In genomic region chr14:104262515-104263514, GRCh38 we compare ENCODE assay signal across 20 cellular contexts.
DNase-seq lines count a peak whose midpoint lies in the region; ATAC-seq, FAIRE-seq and TF ChIP-seq lines count a peak whose summit lies in the region.
"Had no signal": no experiment of that assay in that cellular context is flagged by ENCODE, and none has a peak within 500 bp of the region (broad histone marks: within the 10 kb centered on the region; RNA-seq: fewer than 3 reads in every experiment).

No MANE protein-coding gene starts in this region.

- H3K36me3 ChIP-seq in right lobe of liver = no peaks in the 10 kb centered on the region
- no peaks in the 10 kb centered on the region for H3K36me3 ChIP-seq in HepG2 (replicated peaks in 1 of 2; ENCODE audit: control insufficient read depth in 1 of 2, insufficient read depth in 2 of 2, low read length in 2 of 2)
- no peaks in the 10 kb centered on the region for H3K36me3 ChIP-seq in naive thymus-derived CD4-positive, alpha-beta T cell (ENCODE audit: control insufficient read depth in 2 of 3, insufficient read depth in 3 of 3, low read length in 3 of 3)
- H3K36me3 ChIP-seq: tibial artery had no signal

- DNase-seq in right lobe of liver (peak in 2 of 3 donors; percentile 17 to 39), HepG2 (ENCODE audit: low spot score) (no peak), chondrocyte (ENCODE audit: low spot score) (peak; percentile 67), ureter (ENCODE audit: low spot score) (peak; percentile 31), SHP77 treated with DMSO at 0.1 percent for 48 hours (lab: John Stamatoyannopoulos, UW) (no peak), 8988T (no peak)
- peak in 1 of 9 donors; percentile 3 for DNase-seq in naive thymus-derived CD4-positive, alpha-beta T cell
- no peak for DNase-seq in activated CD4-positive, alpha-beta T cell treated with anti-CD3 and anti-CD28 coated beads for 48 hours
- DNase-seq: activated CD4-positive, alpha-beta T cell treated with anti-CD3 and anti-CD28 coated beads, Interleukin-2, amount 10 ng/mL, durations not matched to agents 24 days and 14 days; activated naive CD4-positive, alpha-beta T cell treated with anti-CD3 and anti-CD28 coated beads, Interleukin-2, amount 50 U/mL, for 16 hours; DMS79; NCI-H1436; NCI-H524; occipital lobe; stimulated activated CD4-positive, alpha-beta T cell treated with anti-CD3 and anti-CD28 coated beads, Interleukin-1b, Interleukin-23, amount 100 ng/mL, for 48 hours; stimulated activated naive CD8-positive, alpha-beta T cell treated with anti-CD3 and anti-CD28 coated beads, Interleukin-15, Interleukin-2, amounts not matched to agents 100 U/mL and 50 U/mL, for 24 hours had no signal

- FAIRE-seq in HepG2 (lab: Jason Lieb, UNC) = no peak
- FAIRE-seq: GM12892, GM19239 had no signal

- peak in 1 of 4 donors; percentile 18 for ATAC-seq in right lobe of liver
- no peak for ATAC-seq in HepG2
- ATAC-seq in naive thymus-derived CD4-positive, alpha-beta T cell = peak; percentile 20
- ATAC-seq: stimulated activated naive CD8-positive, alpha-beta T cell treated with anti-CD3 and anti-CD28 coated beads, Interleukin-15, Interleukin-2, amounts not matched to agents 100 U/mL and 50 U/mL, for 24 hours had no signal

- no peaks in the 10 kb centered on the region for H3K9me3 ChIP-seq in right lobe of liver
- H3K9me3 ChIP-seq in HepG2 (ENCODE audit: low read length) = no peaks in the 10 kb centered on the region
- H3K9me3 ChIP-seq in naive thymus-derived CD4-positive, alpha-beta T cell (ENCODE audit: control insufficient read depth in 2 of 3, low read length in 3 of 3) = no peaks in the 10 kb centered on the region
- H3K9me3 ChIP-seq: tibial artery had no signal

- no peak overlapping the region for H3K27ac Mint-ChIP-seq in chondrocyte (ENCODE audit: unreplicated experiment)
- no peak overlapping the region for H3K27ac Mint-ChIP-seq in naive thymus-derived CD4-positive, alpha-beta T cell
- H3K27ac Mint-ChIP-seq: activated CD4-positive, alpha-beta T cell treated with anti-CD3 and anti-CD28 coated beads, Interleukin-2, amount 10 ng/mL, durations not matched to agents 24 days and 14 days had no signal

- H3K27me3 Mint-ChIP-seq in chondrocyte (ENCODE audit: low read depth) = peaks cover 29% of the 10 kb centered on the region
- peaks cover 8 to 28% (median 12%) of the 10 kb centered on the region in 5 donors for H3K27me3 Mint-ChIP-seq in naive thymus-derived CD4-positive, alpha-beta T cell

- no peak for TF ChIP-seq CTCF in right lobe of liver (IDR thresholded peaks at IDR 0.05)
- TF ChIP-seq CTCF in HepG2 (CRISPR knock-in tag; IDR thresholded peaks at IDR 0.05) = no peak
- TF ChIP-seq CTCF in chondrocyte (IDR thresholded peaks at IDR 0.05) = no peak

- intact Hi-C loops in right lobe of liver (cut with DNase I) = no loop called here
- intact Hi-C loops in HepG2 (cut with micrococcal nuclease; ENCODE audit: unreplicated experiment) = no loop called here
- intact Hi-C loops in naive thymus-derived CD4-positive, alpha-beta T cell (cut with micrococcal nuclease) = no loop called here

- H3K4me1 ChIP-seq in right lobe of liver (no peaks in the 10 kb centered on the region), HepG2 (ENCODE audit: insufficient read depth, low read length) (no peaks in the 10 kb centered on the region)
- H3K4me1 ChIP-seq in naive thymus-derived CD4-positive, alpha-beta T cell (ENCODE audit: control insufficient read depth in 2 of 2, insufficient read depth in 2 of 2, low read length in 2 of 2) = peaks cover 0 to 3% of the 10 kb centered on the region in 2 donors
- H3K4me1 ChIP-seq: tibial artery had no signal

- H2AFZ ChIP-seq in HepG2 (ENCODE audit: low read length) = no peak overlapping the region

- H3K79me2 ChIP-seq in HepG2 (ENCODE audit: insufficient read depth, low read length) = no peaks in the 10 kb centered on the region

- no peak for TF ChIP-seq POLR2A in right lobe of liver (IDR thresholded peaks at IDR 0.05)
- TF ChIP-seq POLR2A in HepG2 (IDR thresholded peaks at IDR 0.05; ENCODE audit: insufficient read depth in 1 of 2, low read depth in 2 of 2, low read length in 2 of 2) = no peak

- in situ Hi-C loops in HepG2 (cut with HindIII; ENCODE audit: extremely low pct_ligation_motif_present, low pct_unique_long_range_greater_than_20kb) = no loop called here

- no peaks in the 10 kb centered on the region for H3K36me3 Mint-ChIP-seq in chondrocyte (ENCODE audit: low read depth)
- peaks cover 0 to 10% (median 4%) of the 10 kb centered on the region in 5 donors for H3K36me3 Mint-ChIP-seq in naive thymus-derived CD4-positive, alpha-beta T cell

- H3K4me3 Mint-ChIP-seq in chondrocyte (ENCODE audit: unreplicated experiment) = no peak overlapping the region
- H3K4me3 Mint-ChIP-seq in naive thymus-derived CD4-positive, alpha-beta T cell = no peak overlapping the region
- H3K4me3 Mint-ChIP-seq: activated CD4-positive, alpha-beta T cell treated with anti-CD3 and anti-CD28 coated beads, Interleukin-2, amount 10 ng/mL, durations not matched to agents 24 days and 14 days had no signal

- POLR2A ChIA-PET in HepG2 (lab: Yijun Ruan, JAX) = no interaction called here
- POLR2A ChIA-PET in naive thymus-derived CD4-positive, alpha-beta T cell (lab: Charles Lee) = no interaction called here

- TF ChIP-seq EP300 in HepG2 (IDR thresholded peaks at IDR 0.05; ENCODE audit: low read depth in 2 of 2, low read length in 2 of 2) (no peak), HepG2 (CRISPR knock-in tag; IDR thresholded peaks at IDR 0.05; ENCODE audit: borderline replicate concordance) (no peak)

- TF ChIP-seq RAD21 in HepG2 (CRISPR knock-in tag; IDR thresholded peaks at IDR 0.05) = no peak

- H3K4me2 ChIP-seq in HepG2 (ENCODE audit: low read depth, low read length) = no peak overlapping the region

- H3K4me3 ChIP-seq in right lobe of liver = no peak overlapping the region
- H3K4me3 ChIP-seq in HepG2 (replicated peaks in 1 of 3; ENCODE audit: insufficient read depth in 1 of 3, low read depth in 2 of 3, low read length in 3 of 3) = no peak overlapping the region
- no peak overlapping the region for H3K4me3 ChIP-seq in naive thymus-derived CD4-positive, alpha-beta T cell (ENCODE audit: low read length)
- H3K4me3 ChIP-seq: tibial artery had no signal

- no peaks in the 10 kb centered on the region for H3K4me1 Mint-ChIP-seq in chondrocyte (ENCODE audit: low read depth)
- H3K4me1 Mint-ChIP-seq in naive thymus-derived CD4-positive, alpha-beta T cell = peaks cover 0 to 5% (median 0%) of the 10 kb centered on the region in 7 donors
- H3K4me1 Mint-ChIP-seq: activated CD4-positive, alpha-beta T cell treated with anti-CD3 and anti-CD28 coated beads, Interleukin-2, amount 10 ng/mL, durations not matched to agents 24 days and 14 days had no signal

- H3K9me3 Mint-ChIP-seq in chondrocyte (ENCODE audit: low read depth) = peaks cover 16% of the 10 kb centered on the region
- peaks cover 0 to 32% (median 7%) of the 10 kb centered on the region in 11 donors for H3K9me3 Mint-ChIP-seq in naive thymus-derived CD4-positive, alpha-beta T cell
- H3K9me3 Mint-ChIP-seq: activated CD4-positive, alpha-beta T cell treated with anti-CD3 and anti-CD28 coated beads, Interleukin-2, amount 10 ng/mL, durations not matched to agents 24 days and 14 days had no signal

- CTCF ChIA-PET in HepG2 (lab: Yijun Ruan, JAX; ENCODE audit: low intra/inter-chr PET ratio, low total read pairs) = no interaction called here
- CTCF ChIA-PET in naive thymus-derived CD4-positive, alpha-beta T cell (lab: Charles Lee) = no interaction called here

- no TSS peak for BruUV-seq in HepG2 (replicated peaks; lab: Mats Ljungman, UMichigan)

- H3K27me3 ChIP-seq in right lobe of liver = no peaks in the 10 kb centered on the region
- peaks cover 0 to 2% of the 10 kb centered on the region in 2 experiments; a peak in 3 of 5 replicates for H3K27me3 ChIP-seq in HepG2 (ENCODE audit: control insufficient read depth in 1 of 2, insufficient read depth in 2 of 2, low read length in 2 of 2)
- no peaks in the 10 kb centered on the region for H3K27me3 ChIP-seq in naive thymus-derived CD4-positive, alpha-beta T cell (ENCODE audit: control insufficient read depth in 2 of 2, insufficient read depth in 2 of 2, low read length in 2 of 2)

- WGBS in right lobe of liver (ENCODE audit: insufficient coverage, low coverage, low lambda C conversion rate, missing lambda C conversion rate) = 67% methylated on average over 1 of the region's 16 CpGs
- 7% methylated on average over 2 of the region's 16 CpGs for WGBS in HepG2 (ENCODE audit: low lambda C conversion rate)

- no peaks in the 10 kb centered on the region for H4K20me1 ChIP-seq in HepG2 (ENCODE audit: insufficient read depth, low read length)

- H3K9ac ChIP-seq in HepG2 (ENCODE audit: insufficient read depth, low read depth, low read length) = no peak overlapping the region

- no peak overlapping the region for H3K27ac ChIP-seq in right lobe of liver
- no peak overlapping the region for H3K27ac ChIP-seq in HepG2 (ENCODE audit: extremely low read length, insufficient read depth, low read length)
- no peak overlapping the region for H3K27ac ChIP-seq in naive thymus-derived CD4-positive, alpha-beta T cell (ENCODE audit: low read depth, low read length)
- H3K27ac ChIP-seq: RWPE1, tibial artery had no signal

TF ChIP-seq in HepG2, 621 proteins besides CTCF, POLR2A, EP300 and RAD21 (continues in another document):
- TF ChIP-seq ZNF225 (CRISPR knock-in tag; IDR thresholded peaks at IDR 0.05) (no peak), CREBL2 (CRISPR knock-in tag; IDR thresholded peaks at IDR 0.05; ENCODE audit: borderline replicate concordance) (no peak), HNRNPUL1 (IDR thresholded peaks at IDR 0.05; ENCODE audit: low read depth, low read length) (no peak), HMG20A (CRISPR knock-in tag; IDR thresholded peaks at IDR 0.05; ENCODE audit: borderline replicate concordance) (no peak), NFYC (CRISPR knock-in tag; IDR thresholded peaks at IDR 0.05) (no peak), HNRNPH1 (optimal IDR thresholded peaks at IDR 0.05; ENCODE audit: low read depth, low read length) (no peak), E2F1 (CRISPR knock-in tag; IDR thresholded peaks at IDR 0.05) (no peak), MXD3 (CRISPR knock-in tag; IDR thresholded peaks at IDR 0.05) (no peak)

Comparison
In these comparisons a context has a peak if more than half of its experiments do, and no peak if none do; other contexts are left out.
1. DNase-seq: peak in right lobe of liver (2 of 3), chondrocyte (single experiment) and ureter (single experiment); none in HepG2 (single experiment), SHP77 treated with DMSO at 0.1 percent for 48 hours (single experiment), activated CD4-positive, alpha-beta T cell treated with anti-CD3 and anti-CD28 coated beads for 48 hours (single experiment) and 8988T (single experiment).